ENCODE assay signal across 24 cellular contexts in genomic region chr1:154718566-154718965, GRCh38.
A peak's percentile ranks its signal among the peaks of the same experiment; 100 is the strongest.
DNase-seq lines count a peak whose midpoint lies in the region; ATAC-seq and TF ChIP-seq lines count a peak whose summit lies in the region.
"Had no signal": no experiment of that assay in that cellular context is flagged by ENCODE, and none has a peak within 500 bp of the region (broad histone marks: within the 10 kb centered on the region; RNA-seq: fewer than 3 reads in every experiment).

No MANE protein-coding gene starts in this region.

- POLR2A ChIA-PET in activated CD8-positive, alpha-beta T cell treated with anti-CD3 and anti-CD28 coated beads, Interleukin-2, amount 10 ng/mL, durations not matched to agents 7 days and 5 days (lab: Charles Lee), result no interaction called here
- POLR2A ChIA-PET in activated CD8-positive, alpha-beta T cell treated with anti-CD3 and anti-CD28 coated beads for 36 hours (lab: Charles Lee), result no interaction called here

- TF ChIP-seq CTCF in activated CD8-positive, alpha-beta T cell treated with anti-CD3 and anti-CD28 coated beads for 36 hours (IDR thresholded peaks at IDR 0.05), result no peak
- TF ChIP-seq CTCF in VCaP (conservative IDR thresholded peaks at IDR 0.05), result no peak
- TF ChIP-seq CTCF in adrenal gland (IDR thresholded peaks at IDR 0.05), result no peak

- H3K4me1 ChIP-seq in trophoblast cell (ENCODE audit: control insufficient read depth in 1 of 2, insufficient read depth in 2 of 2, low read length in 2 of 2) (no peaks in the 10 kb centered on the region), adrenal gland (replicated peaks in 1 of 2) (peaks cover 0 to 7% of the 10 kb centered on the region in 2 donors)

- H3K27ac ChIP-seq in VCaP, result peak overlapping the region; percentile 53; the same call in 1 of the 2 replicates
- no peak overlapping the region for H3K27ac ChIP-seq in trophoblast cell (ENCODE audit: low read depth, low read length)
- no peak overlapping the region for H3K27ac ChIP-seq in adrenal gland
- H3K27ac ChIP-seq: 22Rv1; A549; BLaER1 treated with 17β-estradiol and CSF1 and Interleukin-3, amounts not matched to agents 10 nM and 100 nM had no signal

- H3K36me3 ChIP-seq in trophoblast cell (ENCODE audit: control insufficient read depth in 1 of 2, insufficient read depth in 2 of 2, low read length in 2 of 2) (no peaks in the 10 kb centered on the region), adrenal gland (replicated peaks in 1 of 2) (no peaks in the 10 kb centered on the region), H7 (replicated peaks; ENCODE audit: control insufficient read depth, insufficient read depth, low read length) (no peaks in the 10 kb centered on the region)
- H3K36me3 ChIP-seq: BLaER1 treated with 17β-estradiol and CSF1 and Interleukin-3, amounts not matched to agents 10 nM and 100 nM had no signal

- no peak overlapping the region for H2AFZ ChIP-seq in trophoblast cell (ENCODE audit: insufficient read depth, low read length, poor library complexity)

- no peak overlapping the region for H3K23ac ChIP-seq in trophoblast cell (ENCODE audit: low read length)

- H3K4me1 Mint-ChIP-seq in activated CD8-positive, alpha-beta T cell treated with anti-CD3 and anti-CD28 coated beads, Interleukin-2, amount 10 ng/mL, durations not matched to agents 7 days and 5 days (ENCODE audit: low read depth), result peaks cover 23% of the 10 kb centered on the region
- peaks cover 20% of the 10 kb centered on the region for H3K4me1 Mint-ChIP-seq in activated CD8-positive, alpha-beta T cell treated with anti-CD3 and anti-CD28 coated beads for 36 hours (ENCODE audit: low read depth)

- no peaks in the 10 kb centered on the region for H3K27me3 ChIP-seq in trophoblast cell (ENCODE audit: insufficient read depth, low read length)
- H3K27me3 ChIP-seq in adrenal gland, result no peaks in the 10 kb centered on the region
- no peaks in the 10 kb centered on the region for H3K27me3 ChIP-seq in H7 (ENCODE audit: control insufficient read depth, insufficient read depth, low read length)
- H3K27me3 ChIP-seq: BLaER1 treated with 17β-estradiol and CSF1 and Interleukin-3, amounts not matched to agents 10 nM and 100 nM had no signal

- H4K12ac ChIP-seq in trophoblast cell (ENCODE audit: low read depth, low read length), result no peak overlapping the region

- no peak overlapping the region for H4K91ac ChIP-seq in trophoblast cell (ENCODE audit: low read depth, low read length)

- H2BK12ac ChIP-seq in trophoblast cell (ENCODE audit: low read length), result no peak overlapping the region

- H3K14ac ChIP-seq in trophoblast cell (ENCODE audit: low read length), result no peak overlapping the region

- WGBS in trophoblast cell (ENCODE audit: extremely low coverage, insufficient coverage, insufficient read length), result no CpG with 5 or more reads among the region's 6 CpGs
- 92 to 96% (median 95%) methylated on average over 6 of the region's 6 CpGs for WGBS in adrenal gland, 4 donors

- no peak overlapping the region for H2BK5ac ChIP-seq in trophoblast cell (ENCODE audit: low read depth, low read length, poor library complexity)

- no peak overlapping the region for H2AK5ac ChIP-seq in trophoblast cell (ENCODE audit: low read length)

- intact Hi-C loops in activated CD8-positive, alpha-beta T cell treated with anti-CD3 and anti-CD28 coated beads for 36 hours (cut with micrococcal nuclease), result no loop called here
- intact Hi-C loops in adrenal gland (cut with DNase I), result no loop called here

- H3K4ac ChIP-seq in trophoblast cell (ENCODE audit: low read depth, low read length), result no peak overlapping the region

- H3K4me3 ChIP-seq in trophoblast cell (ENCODE audit: low read depth, low read length), result no peak overlapping the region
- H3K4me3 ChIP-seq in adrenal gland, result no peak overlapping the region
- H3K4me3 ChIP-seq in H7 (ENCODE audit: insufficient read depth, low read depth, low read length), result no peak overlapping the region
- H3K4me3 ChIP-seq: A549; BLaER1 treated with 17β-estradiol and CSF1 and Interleukin-3, amounts not matched to agents 10 nM and 100 nM; GM12878 had no signal

- no peak overlapping the region for H3K9ac ChIP-seq in trophoblast cell (ENCODE audit: low read length)
- H3K9ac ChIP-seq: BLaER1 treated with 17β-estradiol and CSF1 and Interleukin-3, amounts not matched to agents 10 nM and 100 nM had no signal

- H3K4me2 ChIP-seq in trophoblast cell (ENCODE audit: low read length), result no peak overlapping the region
- H3K4me2 ChIP-seq: A549 had no signal

- no peak for DNase-seq in activated CD8-positive, alpha-beta T cell treated with anti-CD3 and anti-CD28 coated beads, Interleukin-2, amount 10 ng/mL, durations not matched to agents 7 days and 5 days
- DNase-seq in activated CD8-positive, alpha-beta T cell treated with anti-CD3 and anti-CD28 coated beads for 36 hours, result no peak
- DNase-seq in trophoblast cell (peak; percentile 62 to 78), adrenal gland (no peak), H7 (no peak)
- DNase-seq: AML-193; CD4-positive, alpha-beta memory T cell; CD4-positive, CD25-positive, alpha-beta regulatory T cell; CD8-positive, alpha-beta memory T cell; COR-L47; DMS 273 treated with DMSO at 0.1 percent for 48 hours; DMS153; DMS53; DMS79; DND-41; EL; GDM1 had no signal

- H3K79me1 ChIP-seq in trophoblast cell (ENCODE audit: low read length), result no peaks in the 10 kb centered on the region

- peak overlapping the region; percentile 1 for H3K27ac Mint-ChIP-seq in activated CD8-positive, alpha-beta T cell treated with anti-CD3 and anti-CD28 coated beads, Interleukin-2, amount 10 ng/mL, durations not matched to agents 7 days and 5 days
- H3K27ac Mint-ChIP-seq in activated CD8-positive, alpha-beta T cell treated with anti-CD3 and anti-CD28 coated beads for 36 hours, result no peak overlapping the region
- H3K27ac Mint-ChIP-seq: B cell had no signal

- no peak overlapping the region for H4K8ac ChIP-seq in trophoblast cell (ENCODE audit: low read depth, low read length)

- H3K18ac ChIP-seq in trophoblast cell (ENCODE audit: low read length), result no peak overlapping the region

- H3K27me3 Mint-ChIP-seq in activated CD8-positive, alpha-beta T cell treated with anti-CD3 and anti-CD28 coated beads, Interleukin-2, amount 10 ng/mL, durations not matched to agents 7 days and 5 days (ENCODE audit: low read depth), result no peaks in the 10 kb centered on the region
- H3K27me3 Mint-ChIP-seq in activated CD8-positive, alpha-beta T cell treated with anti-CD3 and anti-CD28 coated beads for 36 hours, result no peaks in the 10 kb centered on the region
- H3K27me3 Mint-ChIP-seq: B cell; CD4-positive, alpha-beta memory T cell; CD8-positive, alpha-beta memory T cell had no signal

- TF ChIP-seq POLR2A in adrenal gland (IDR thresholded peaks at IDR 0.05), result no peak

- CTCF ChIA-PET in activated CD8-positive, alpha-beta T cell treated with anti-CD3 and anti-CD28 coated beads, Interleukin-2, amount 10 ng/mL, durations not matched to agents 7 days and 5 days (lab: Charles Lee), result interaction anchor here (1.5 kb wide), 1 partner anchor 35 kb away, joined by 3 read pairs; no protein-coding TSS in a partner anchor
- CTCF ChIA-PET in activated CD8-positive, alpha-beta T cell treated with anti-CD3 and anti-CD28 coated beads for 36 hours (lab: Charles Lee), result interaction anchor here (1.2 kb wide), 1 partner anchor 49 kb away, joined by 3 read pairs; no protein-coding TSS in a partner anchor

- ATAC-seq in activated CD8-positive, alpha-beta T cell treated with anti-CD3 and anti-CD28 coated beads, Interleukin-2, amount 10 ng/mL, durations not matched to agents 7 days and 5 days, result no peak
- ATAC-seq in activated CD8-positive, alpha-beta T cell treated with anti-CD3 and anti-CD28 coated beads for 36 hours, result no peak
- no peak for ATAC-seq in GM21447 (IDR thresholded peaks at IDR 0.05; ENCODE audit: unreplicated experiment)
- ATAC-seq: A549, GM12878 had no signal

- H3K79me2 ChIP-seq in trophoblast cell (ENCODE audit: control insufficient read depth, insufficient read depth, low read length, poor library complexity), result no peaks in the 10 kb centered on the region

- no peak overlapping the region for H3K4me3 Mint-ChIP-seq in activated CD8-positive, alpha-beta T cell treated with anti-CD3 and anti-CD28 coated beads, Interleukin-2, amount 10 ng/mL, durations not matched to agents 7 days and 5 days
- no peak overlapping the region for H3K4me3 Mint-ChIP-seq in activated CD8-positive, alpha-beta T cell treated with anti-CD3 and anti-CD28 coated beads for 36 hours
- H3K4me3 Mint-ChIP-seq: B cell; CD4-positive, alpha-beta memory T cell; CD4-positive, CD25-positive, alpha-beta regulatory T cell had no signal

- no peaks in the 10 kb centered on the region for H3K36me3 Mint-ChIP-seq in activated CD8-positive, alpha-beta T cell treated with anti-CD3 and anti-CD28 coated beads, Interleukin-2, amount 10 ng/mL, durations not matched to agents 7 days and 5 days (ENCODE audit: low read depth)
- H3K36me3 Mint-ChIP-seq in activated CD8-positive, alpha-beta T cell treated with anti-CD3 and anti-CD28 coated beads for 36 hours (ENCODE audit: low read depth), result no peaks in the 10 kb centered on the region
- H3K36me3 Mint-ChIP-seq: CD4-positive, alpha-beta memory T cell; CD4-positive, CD25-positive, alpha-beta regulatory T cell; CD8-positive, alpha-beta memory T cell had no signal

- H2BK120ac ChIP-seq in trophoblast cell (ENCODE audit: insufficient read depth, low read length, poor library complexity), result no peak overlapping the region

- H3K9me3 ChIP-seq in trophoblast cell (ENCODE audit: insufficient read depth, low read depth, low read length) (peaks cover 9% of the 10 kb centered on the region), adrenal gland (replicated peaks in 1 of 3) (no peaks in the 10 kb centered on the region)
- H3K9me3 ChIP-seq: A549; BLaER1 treated with 17β-estradiol and CSF1 and Interleukin-3, amounts not matched to agents 10 nM and 100 nM had no signal

- H3K9me3 Mint-ChIP-seq in activated CD8-positive, alpha-beta T cell treated with anti-CD3 and anti-CD28 coated beads, Interleukin-2, amount 10 ng/mL, durations not matched to agents 7 days and 5 days (ENCODE audit: insufficient read depth), result no peaks in the 10 kb centered on the region
- H3K9me3 Mint-ChIP-seq in activated CD8-positive, alpha-beta T cell treated with anti-CD3 and anti-CD28 coated beads for 36 hours, result no peaks in the 10 kb centered on the region
- H3K9me3 Mint-ChIP-seq: CD4-positive, CD25-positive, alpha-beta regulatory T cell; CD8-positive, alpha-beta memory T cell had no signal

Comparison
In these comparisons a context has a peak if more than half of its experiments do, and no peak if none do; other contexts are left out.
1. DNase-seq: peak in trophoblast cell (2 of 2); none in activated CD8-positive, alpha-beta T cell treated with anti-CD3 and anti-CD28 coated beads, Interleukin-2, amount 10 ng/mL, durations not matched to agents 7 days and 5 days (single experiment), activated CD8-positive, alpha-beta T cell treated with anti-CD3 and anti-CD28 coated beads for 36 hours (single experiment), adrenal gland (0 of 7) and H7 (single experiment).